ENCODE assay signal across 6 cellular contexts in genomic region chr1:1325288-1326074, GRCh38. TPM values are rescaled to one million over a fixed set of nuclear protein-coding genes. Genes with fewer than 3 reads are reported as not detected.
DNase-seq lines count a peak whose midpoint lies in the region; ATAC-seq, FAIRE-seq and TF ChIP-seq lines count a peak whose summit lies in the region.

No MANE protein-coding gene starts in this region.

- TF ChIP-seq CTCF in IMR-90 (conservative IDR thresholded peaks at IDR 0.05; ENCODE audit: low read depth, low read length) (no peak), parathyroid adenoma (IDR thresholded peaks at IDR 0.05) (no peak)

- 0 out of 2 replicates have a peak overlapping the region, but pooled peaks have one; percentile 25 for H3K14ac ChIP-seq in IMR-90 (replicated peaks; ENCODE audit: low read depth, low read length)

- peak overlapping the region; percentile 76 for H3K27ac ChIP-seq in IMR-90 (ENCODE audit: insufficient read depth, low read length)
- peak overlapping the region; percentile 39 for H3K27ac ChIP-seq in cingulate gyrus (ENCODE audit: low read depth, low read length)
- H3K27ac ChIP-seq in parathyroid adenoma, result peak overlapping the region; percentile 91

- H4K91ac ChIP-seq in IMR-90 (ENCODE audit: insufficient read depth, low read depth, low read length), result peak overlapping the region; percentile 41; the same call in 1 of the 2 replicates

- in situ Hi-C loops in IMR-90 (cut with MboI; ENCODE audit: low sequenced_read_pairs), result no loop called here

- H3K4me2 ChIP-seq in IMR-90 (ENCODE audit: low read depth, low read length) (peak overlapping the region; percentile 91), parathyroid adenoma (ENCODE audit: low read length) (peak overlapping the region; percentile 72)

- H4K8ac ChIP-seq in IMR-90 (ENCODE audit: low read depth in 2 of 2, low read length in 2 of 2), result peak overlapping the region; percentile 43 to 65; a peak in 1 of 4 replicates

- no peak for TF ChIP-seq POLR2A in IMR-90 (IDR thresholded peaks at IDR 0.05; ENCODE audit: low read depth, low read length)

- POLR2A ChIA-PET in IMR-90 (lab: Charles Lee; ENCODE audit: unreplicated experiment), result no interaction called here

- H2AFZ ChIP-seq in IMR-90 (replicated peaks; ENCODE audit: low read length, poor library complexity), result peak overlapping the region; percentile 95
- H2AFZ ChIP-seq in parathyroid adenoma, result no peak overlapping the region

- H3K36me3 ChIP-seq in IMR-90 (ENCODE audit: control insufficient read depth, insufficient read depth, low read length) (peaks cover 9% of the 10 kb centered on the region), parathyroid adenoma (ENCODE audit: control insufficient read depth, insufficient read depth, low read length) (no peaks in the 10 kb centered on the region)

- no peak overlapping the region for H2BK15ac ChIP-seq in IMR-90 (ENCODE audit: low read depth, low read length)

- peaks cover 53% of the 10 kb centered on the region for H4K20me1 ChIP-seq in IMR-90 (ENCODE audit: insufficient read depth, low read length)

- H3K4me3 ChIP-seq in IMR-90 (ENCODE audit: insufficient read depth, low read depth, low read length), result peak overlapping the region; percentile 99
- H3K4me3 ChIP-seq in parathyroid adenoma (ENCODE audit: low read depth, low read length), result peak overlapping the region; percentile 97

- BruUV-seq in IMR-90 (replicated peaks; lab: Mats Ljungman, UMichigan), result no TSS peak

- FAIRE-seq in GM19239 (lab: Jason Lieb, UNC), result no peak

- H3K9me1 ChIP-seq in IMR-90 (ENCODE audit: insufficient read depth, low read length), result peaks cover 9% of the 10 kb centered on the region

- 60% methylated on average over 6 of the region's 16 CpGs; no CpG with 5 or more reads in 1 of the 2 experiments for WGBS in IMR-90 (ENCODE audit: extremely low coverage in 2 of 2, insufficient read length in 1 of 2), 2 experiments

- H3K9ac ChIP-seq in IMR-90 (ENCODE audit: low read depth, low read length) (peak overlapping the region; percentile 84), parathyroid adenoma (peak overlapping the region; percentile 92)

- dilution Hi-C loops in IMR-90 (cut with HindIII; ENCODE audit: low sequenced_read_pairs, unreplicated experiment), result no loop called here

- peaks cover 7% of the 10 kb centered on the region; the same call in 1 of the 2 replicates for H3K4me1 ChIP-seq in IMR-90 (ENCODE audit: control insufficient read depth, insufficient read depth, low read length)
- peaks cover 5% of the 10 kb centered on the region for H3K4me1 ChIP-seq in parathyroid adenoma

- H4K5ac ChIP-seq in IMR-90 (ENCODE audit: low read depth, low read length), result peak overlapping the region; percentile 61; the same call in 1 of the 2 replicates

- H3K23ac ChIP-seq in IMR-90 (ENCODE audit: low read depth, low read length), result peak overlapping the region; percentile 38; the same call in 1 of the 2 replicates

- H3K18ac ChIP-seq in IMR-90 (ENCODE audit: low read depth, low read length), result no peak overlapping the region

- DNase-seq in IMR-90 (no peak), GM19239 (ENCODE audit: insufficient read length, low spot score) (no peak), COR-L47 (lab: John Stamatoyannopoulos, UW) (no peak), NCI-H1436 (lab: John Stamatoyannopoulos, UW) (no peak)

- H2BK20ac ChIP-seq in IMR-90 (ENCODE audit: low read depth, low read length), result no peak overlapping the region

- ATAC-seq in IMR-90 (ENCODE audit: low read depth), result no peak

- peak overlapping the region; percentile 99 for H2AK9ac ChIP-seq in IMR-90 (replicated peaks; ENCODE audit: low read depth, low read length, poor library complexity)

- H3K27me3 ChIP-seq in IMR-90 (ENCODE audit: control insufficient read depth, insufficient read depth, low read length) (no peaks in the 10 kb centered on the region), parathyroid adenoma (ENCODE audit: control insufficient read depth, insufficient read depth, low read length) (no peaks in the 10 kb centered on the region)

- no peak overlapping the region for H2BK120ac ChIP-seq in IMR-90 (ENCODE audit: low read depth, low read length)

- peak overlapping the region; percentile 72 for H3K4ac ChIP-seq in IMR-90 (ENCODE audit: low read depth, low read length)

- H3K79me1 ChIP-seq in IMR-90 (ENCODE audit: low read depth in 1 of 2, low read length in 2 of 2), result peaks cover 7 to 56% of the 10 kb centered on the region in 2 experiments; a peak in 2 of 4 replicates

- H2AK5ac ChIP-seq in IMR-90 (ENCODE audit: low read depth, low read length), result peak overlapping the region; percentile 85; the same call in 1 of the 2 replicates

- H2BK5ac ChIP-seq in IMR-90 (ENCODE audit: low read depth, low read length, poor library complexity, severe bottlenecking), result peak overlapping the region; percentile 61

- peaks cover 22% of the 10 kb centered on the region for H3K79me2 ChIP-seq in parathyroid adenoma

- H3K9me3 ChIP-seq in IMR-90 (ENCODE audit: control insufficient read depth, insufficient read depth, low read length) (no peaks in the 10 kb centered on the region), parathyroid adenoma (ENCODE audit: control insufficient read depth, low read length) (no peaks in the 10 kb centered on the region)

- intact Hi-C loops in IMR-90 (cut with micrococcal nuclease), result no loop called here

- peak overlapping the region; percentile 1; the same call in 1 of the 2 replicates for H3K56ac ChIP-seq in IMR-90 (ENCODE audit: extremely low read depth, insufficient read depth, low read length)

- TF ChIP-seq RAD21 in IMR-90 (IDR thresholded peaks at IDR 0.05; ENCODE audit: low read length), result no peak

- CTCF ChIA-PET in IMR-90 (lab: Yijun Ruan, JAX), result no interaction called here

TF ChIP-seq in IMR-90, 13 proteins besides CTCF, POLR2A, EP300 and RAD21:
- no peak for TF ChIP-seq MXI1 (IDR thresholded peaks at IDR 0.05; ENCODE audit: borderline replicate concordance, low read depth, low read length)
- TF ChIP-seq CEBPB (IDR thresholded peaks at IDR 0.05; ENCODE audit: low read depth, low read length), result no peak
- no peak for TF ChIP-seq BHLHE40 (IDR thresholded peaks at IDR 0.05; ENCODE audit: low read depth, low read length)
- TF ChIP-seq MAFK (IDR thresholded peaks at IDR 0.05; ENCODE audit: low read depth, low read length), result no peak
- TF ChIP-seq USF2 (IDR thresholded peaks at IDR 0.05; ENCODE audit: low read depth, low read length), result no peak
- no peak for TF ChIP-seq FOS (IDR thresholded peaks at IDR 0.05; ENCODE audit: low read depth, low read length)
- TF ChIP-seq RFX5 (IDR thresholded peaks at IDR 0.05; ENCODE audit: low read depth, low read length), result no peak
- no peak for TF ChIP-seq MAZ (IDR thresholded peaks at IDR 0.05; ENCODE audit: borderline replicate concordance, low read depth, low read length)
- TF ChIP-seq RCOR1 (IDR thresholded peaks at IDR 0.05; ENCODE audit: insufficient replicate concordance, low read length), result no peak
- no peak for TF ChIP-seq CHD1 (IDR thresholded peaks at IDR 0.05; ENCODE audit: low read depth, low read length)
- TF ChIP-seq NFE2L2 (IDR thresholded peaks at IDR 0.05; ENCODE audit: low read depth, low read length), result no peak
- no peak for TF ChIP-seq ELK1 (IDR thresholded peaks at IDR 0.05; ENCODE audit: borderline replicate concordance, low read depth, low read length)
- no peak for TF ChIP-seq SMC3 (IDR thresholded peaks at IDR 0.05; ENCODE audit: low read depth, low read length)

RNA-seq across cellular contexts. Expression of gene CPTP, which starts 0.9 kb away (rescaled TPM):
- 2.7 and 3.1 TPM in 2 replicates for total RNA-seq in IMR-90 (2012; rRNA removed)
- polyA plus RNA-seq in IMR-90 (2012; rRNA removed), result 12.1 and 15.4 TPM in 2 replicates
- 7.4 and 21.9 TPM in 2 replicates for polyA plus RNA-seq in IMR-90 (2012; cell fraction: cytosol; rRNA removed)
- polyA plus RNA-seq in IMR-90 (2012; cell fraction: nucleus; rRNA removed; ENCODE audit: low replicate concordance), result 5.6 and 16.7 TPM in 2 replicates

RNA-seq across cellular contexts. Expression of gene INTS11, which starts 1.0 kb away (rescaled TPM):
- total RNA-seq in IMR-90 (2012; rRNA removed), result 52.5 and 56.1 TPM in 2 replicates
- polyA plus RNA-seq in IMR-90 (2012; rRNA removed), result 123 and 134 TPM in 2 replicates
- polyA plus RNA-seq in IMR-90 (2012; cell fraction: cytosol; rRNA removed), result 64.0 and 101 TPM in 2 replicates
- polyA plus RNA-seq in IMR-90 (2012; cell fraction: nucleus; rRNA removed; ENCODE audit: low replicate concordance), result 495 and 1,105 TPM in 2 replicates

RNA-seq across cellular contexts. Expression of gene TAS1R3, which starts 5.6 kb away (rescaled TPM):
- total RNA-seq in IMR-90 (2012; rRNA removed), result under 0.01 TPM in 1 of 2 replicates, not detected in the other
- polyA plus RNA-seq in IMR-90 (2012; rRNA removed), result 0.05 and 0.06 TPM in 2 replicates
- polyA plus RNA-seq in IMR-90 (2012; cell fraction: cytosol; rRNA removed), result 0.04 TPM in 1 of 2 replicates, not detected in the other
- polyA plus RNA-seq in IMR-90 (2012; cell fraction: nucleus; rRNA removed; ENCODE audit: low replicate concordance), result 0.56 and 1.9 TPM in 2 replicates

RNA-seq across cellular contexts. Expression of gene PUSL1, which starts 17.1 kb away (rescaled TPM):
- 10.9 and 13.3 TPM in 2 replicates for total RNA-seq in IMR-90 (2012; rRNA removed)
- 33.0 and 43.6 TPM in 2 replicates for polyA plus RNA-seq in IMR-90 (2012; rRNA removed)
- polyA plus RNA-seq in IMR-90 (2012; cell fraction: cytosol; rRNA removed), result 26.4 and 45.6 TPM in 2 replicates
- 34.1 and 86.3 TPM in 2 replicates for polyA plus RNA-seq in IMR-90 (2012; cell fraction: nucleus; rRNA removed; ENCODE audit: low replicate concordance)

RNA-seq across cellular contexts. Expression of gene ACAP3, which starts 17.8 kb away (rescaled TPM):
- total RNA-seq in IMR-90 (2012; rRNA removed), result 13.3 and 15.3 TPM in 2 replicates
- 58.2 and 75.2 TPM in 2 replicates for polyA plus RNA-seq in IMR-90 (2012; rRNA removed)
- 27.8 and 31.6 TPM in 2 replicates for polyA plus RNA-seq in IMR-90 (2012; cell fraction: cytosol; rRNA removed)
- 477 and 1,309 TPM in 2 replicates for polyA plus RNA-seq in IMR-90 (2012; cell fraction: nucleus; rRNA removed; ENCODE audit: low replicate concordance)

Comparison
In these comparisons a context has a peak if more than half of its experiments do, and no peak if none do; other contexts are left out.
1. H3K27ac ChIP-seq: peak in every context shown above with its lines; median percentile 91 in parathyroid adenoma; 76 in IMR-90; 39 in cingulate gyrus.